In genomic region chr15:65516997-65517865, GRCh38 we compare ENCODE assay signal across 8 cellular contexts. TPM values are rescaled to one million over a fixed set of nuclear protein-coding genes. Genes with fewer than 3 reads are reported as not detected.
DNase-seq lines count a peak whose midpoint lies in the region; ATAC-seq, FAIRE-seq and TF ChIP-seq lines count a peak whose summit lies in the region.

DPP8 (minus strand) TSS chr15:65517689; CDS start chr15:65512553, 5,136 bp downstream.

- CTCF ChIA-PET in AG04449 (lab: Yijun Ruan, JAX), result interaction anchor here (0.7 to 2.5 kb wide), 9 partner anchors 9 to 116 kb away, joined by 3 to 10 read pairs (median 4); partner anchors contain the start of gene HACD3

- peak within 1 kb of the TSS; percentile 95 for H3K27ac ChIP-seq in WERI-Rb-1

- DNase-seq in AG04449 (ENCODE audit: low read depth, low spot score) (peak; percentile 44), NCI-H2196 treated with DMSO at 0.1 percent for 48 hours (lab: John Stamatoyannopoulos, UW; ENCODE audit: unreplicated experiment) (peak; percentile 51), WERI-Rb-1 (peak; percentile 96), bronchial epithelial cell (ENCODE audit: low read depth) (peak; percentile 78), iPS-NIHi7 (ENCODE audit: extremely low spot score) (peak; percentile 96), smooth muscle cell of the brain vasculature (ENCODE audit: low read depth, low spot score) (peak; percentile 84)

- POLR2A ChIA-PET in AG04449 (lab: Yijun Ruan, JAX), result interaction anchor here (0.5 to 0.9 kb wide), 4 partner anchors 8 to 279 kb away, joined by 3 to 4 read pairs (median 3); no protein-coding TSS in a partner anchor

- no peaks in the 10 kb centered on the region for H3K27me3 ChIP-seq in WERI-Rb-1 (ENCODE audit: insufficient read depth, low read depth, severe bottlenecking)
- no peaks in the 10 kb centered on the region for H3K27me3 ChIP-seq in bronchial epithelial cell (ENCODE audit: control insufficient read depth, insufficient read depth, low read length)

- ATAC-seq in GM18868 (IDR thresholded peaks at IDR 0.05; ENCODE audit: unreplicated experiment) (peak; percentile 91), HG03135 (IDR thresholded peaks at IDR 0.05; ENCODE audit: unreplicated experiment) (peak; percentile 91)

- H3K4me3 ChIP-seq in AG04449 (ENCODE audit: low read depth, low read length) (peak within 1 kb of the TSS; percentile 97), WERI-Rb-1 (ENCODE audit: low read depth, low read length) (peak within 1 kb of the TSS; percentile 100), bronchial epithelial cell (ENCODE audit: low read depth, low read length) (peak within 1 kb of the TSS; percentile 100)

- TF ChIP-seq CTCF in AG04449 (IDR thresholded peaks at IDR 0.05; ENCODE audit: insufficient read depth, low read length, missing control alignments), result peak; percentile 99
- peak; percentile 96 for TF ChIP-seq CTCF in WERI-Rb-1 (IDR thresholded peaks at IDR 0.05; ENCODE audit: low read depth, low read length)
- peak; percentile 95 for TF ChIP-seq CTCF in bronchial epithelial cell (IDR thresholded peaks at IDR 0.05; ENCODE audit: insufficient read depth, low read length, severe bottlenecking)

- H3K36me3 ChIP-seq in WERI-Rb-1 (peaks cover 22% of the 10 kb centered on the region), bronchial epithelial cell (ENCODE audit: control insufficient read depth, insufficient read depth, low read length) (no peaks in the 10 kb centered on the region)

- FAIRE-seq in bronchial epithelial cell (lab: Jason Lieb, UNC), result no peak

- no peaks in the 10 kb centered on the region for H3K9me3 ChIP-seq in WERI-Rb-1 (ENCODE audit: severe bottlenecking)

RNA-seq across cellular contexts. Expression of gene DPP8, which starts in this region (rescaled TPM):
- total RNA-seq in bronchial epithelial cell, result 28.4 and 41.9 TPM in 2 replicates

Comparison
In these comparisons a context has a peak if more than half of its experiments do, and no peak if none do; other contexts are left out.
1. Peak in every context shown above with its lines: DNase-seq, ATAC-seq, H3K4me3 ChIP-seq and H3K27ac ChIP-seq.
2. DNase-seq: peak in every context shown above with its lines; median percentile 96 in WERI-Rb-1; 96 in iPS-NIHi7; 84 in smooth muscle cell of the brain vasculature; 78 in bronchial epithelial cell; 51 in NCI-H2196 treated with DMSO at 0.1 percent for 48 hours; 44 in AG04449.